12 cellular contexts compared by ENCODE assay signal in the genomic region with DNA sequence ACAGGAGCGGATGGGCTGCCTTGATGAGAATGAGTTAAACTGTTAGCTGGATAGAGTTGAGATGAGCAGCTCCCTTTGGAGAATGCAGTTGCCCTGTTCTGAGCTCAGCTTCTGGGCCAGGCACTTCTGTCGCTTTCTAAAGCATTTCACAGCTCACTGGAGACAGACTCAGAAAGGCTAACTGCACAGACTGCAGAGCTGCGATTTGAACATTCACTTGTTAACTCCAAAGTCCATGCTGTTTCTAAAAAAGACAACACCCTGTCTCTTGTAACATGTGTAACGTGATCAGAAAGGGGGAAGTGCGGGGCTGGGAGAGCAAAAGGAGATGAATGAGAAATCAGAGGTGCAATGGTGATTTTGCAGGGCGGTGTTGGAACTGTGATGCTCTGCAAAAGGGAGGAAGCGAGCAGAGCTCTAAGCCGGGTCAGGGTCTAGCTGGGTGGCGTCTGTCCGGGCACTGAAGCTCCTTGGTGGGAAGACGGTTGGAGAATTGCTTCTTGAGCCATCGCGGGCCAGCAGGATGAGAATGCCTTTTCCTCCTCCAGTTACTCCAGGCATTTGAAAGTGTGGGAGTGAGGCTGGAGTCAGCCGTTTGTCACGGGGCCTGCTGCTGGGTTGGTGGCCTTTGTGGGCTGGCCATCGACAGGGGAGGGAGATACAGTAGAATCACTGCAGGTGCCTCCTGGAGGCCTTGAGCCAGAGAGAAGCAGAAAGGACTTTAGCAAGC. TPM values are rescaled to one million over a fixed set of nuclear protein-coding genes. Genes with fewer than 3 reads are reported as not detected.
A peak's percentile ranks its signal among the peaks of the same experiment; 100 is the strongest.
DNase-seq lines count a peak whose midpoint lies in the region; ATAC-seq and TF ChIP-seq lines count a peak whose summit lies in the region.
"Had no signal": no experiment of that assay in that cellular context is flagged by ENCODE, and none has a peak within 500 bp of the region (broad histone marks: within the 10 kb centered on the region; RNA-seq: fewer than 3 reads in every experiment).

No MANE protein-coding gene starts in this region.

- POLR2A ChIA-PET in IMR-90 (lab: Charles Lee; ENCODE audit: unreplicated experiment), result interaction anchor here (0.5 kb wide), 1 partner anchor 20 kb away, joined by 3 read pairs; the partner anchor contains the start of gene TBC1D14

- H3F3A ChIP-seq in smooth muscle cell (ENCODE audit: low read depth), result peaks cover 7% of the 10 kb centered on the region

- no peak overlapping the region for H4K91ac ChIP-seq in IMR-90 (ENCODE audit: insufficient read depth, low read depth, low read length)

- H3K4me1 Mint-ChIP-seq in T-helper 17 cell, result peaks cover 67% of the 10 kb centered on the region

- no peak overlapping the region for H2BK15ac ChIP-seq in IMR-90 (ENCODE audit: low read depth, low read length)

- no peak for TF ChIP-seq RAD21 in IMR-90 (IDR thresholded peaks at IDR 0.05; ENCODE audit: low read length)

- no peak overlapping the region for H3K14ac ChIP-seq in IMR-90 (replicated peaks; ENCODE audit: low read depth, low read length)

- H3K9ac ChIP-seq in IMR-90 (ENCODE audit: low read depth, low read length) (no peak overlapping the region), smooth muscle cell (ENCODE audit: low read depth) (no peak overlapping the region)

- no peaks in the 10 kb centered on the region for H3K27me3 ChIP-seq in IMR-90 (ENCODE audit: control insufficient read depth, insufficient read depth, low read length)
- H3K27me3 ChIP-seq in smooth muscle cell (ENCODE audit: low read depth), result no peaks in the 10 kb centered on the region
- H3K27me3 ChIP-seq in left lung, result no peaks in the 10 kb centered on the region
- H3K27me3 ChIP-seq: SJCRH30 had no signal

- no TSS peak for BruUV-seq in IMR-90 (replicated peaks; lab: Mats Ljungman, UMichigan)

- peaks cover 37 to 65% of the 10 kb centered on the region in 2 experiments for H3K79me1 ChIP-seq in IMR-90 (ENCODE audit: low read depth in 1 of 2, low read length in 2 of 2)

- no peak overlapping the region for H2BK120ac ChIP-seq in IMR-90 (ENCODE audit: low read depth, low read length)

- CTCF ChIA-PET in IMR-90 (lab: Yijun Ruan, JAX), result no interaction called here

- H3K4me3 ChIP-seq in IMR-90 (ENCODE audit: insufficient read depth, low read depth, low read length), result no peak overlapping the region
- H3K4me3 ChIP-seq in smooth muscle cell, result no peak overlapping the region
- H3K4me3 ChIP-seq in left lung, result no peak overlapping the region
- H3K4me3 ChIP-seq: GM12878, SJCRH30 had no signal

- H2BK20ac ChIP-seq in IMR-90 (ENCODE audit: low read depth, low read length), result no peak overlapping the region

- no peak overlapping the region for H3K27ac ChIP-seq in IMR-90 (ENCODE audit: insufficient read depth, low read length)
- H3K27ac ChIP-seq in smooth muscle cell (ENCODE audit: low read depth), result no peak overlapping the region
- peak overlapping the region in 1 of 2 donors; percentile 56 for H3K27ac ChIP-seq in left lung
- H3K27ac ChIP-seq: SJCRH30 had no signal

- no peak overlapping the region for H3K4me2 ChIP-seq in IMR-90 (ENCODE audit: low read depth, low read length)
- H3K4me2 ChIP-seq in smooth muscle cell, result peak overlapping the region; percentile 7

- peaks cover 9% of the 10 kb centered on the region for H3K36me3 ChIP-seq in IMR-90 (ENCODE audit: control insufficient read depth, insufficient read depth, low read length)
- no peaks in the 10 kb centered on the region for H3K36me3 ChIP-seq in smooth muscle cell (ENCODE audit: low read depth)
- peaks cover 0 to 9% of the 10 kb centered on the region in 2 donors for H3K36me3 ChIP-seq in left lung
- H3K36me3 ChIP-seq: SJCRH30 had no signal

- H3K27ac Mint-ChIP-seq in T-helper 17 cell, result peak overlapping the region; percentile 91
- H3K27ac Mint-ChIP-seq: activated naive CD4-positive, alpha-beta T cell treated with anti-CD3 and anti-CD28 coated beads for 36 hours had no signal

- H3K4ac ChIP-seq in IMR-90 (ENCODE audit: low read depth, low read length), result no peak overlapping the region

- no peak overlapping the region for H4K5ac ChIP-seq in IMR-90 (ENCODE audit: low read depth, low read length)

- no peak overlapping the region for H2AK5ac ChIP-seq in IMR-90 (ENCODE audit: low read depth, low read length)

- H3K4me3 Mint-ChIP-seq in T-helper 17 cell, result no peak overlapping the region
- H3K4me3 Mint-ChIP-seq: activated naive CD4-positive, alpha-beta T cell treated with anti-CD3 and anti-CD28 coated beads for 36 hours had no signal

- no peak for TF ChIP-seq POLR2A in IMR-90 (IDR thresholded peaks at IDR 0.05; ENCODE audit: low read depth, low read length)

- intact Hi-C loops in IMR-90 (cut with micrococcal nuclease), result no loop called here
- intact Hi-C loops in left lung (cut with DNase I), result no loop called here

- in situ Hi-C loops in IMR-90 (cut with MboI; ENCODE audit: low sequenced_read_pairs), result no loop called here

- DNase-seq in IMR-90, result no peak
- DNase-seq in T-helper 17 cell, result no peak
- DNase-seq in left kidney (ENCODE audit: low read depth, low spot score), result peak; percentile 93
- DNase-seq in smooth muscle cell (lab: John Stamatoyannopoulos, UW; ENCODE audit: unreplicated experiment), result no peak
- DNase-seq in left lung, result no peak
- no peak for DNase-seq in 8988T
- no peak for DNase-seq in NCI-H524 treated with DMSO at 0.1 percent for 48 hours (lab: John Stamatoyannopoulos, UW)
- DNase-seq: activated naive CD4-positive, alpha-beta T cell treated with anti-CD3 and anti-CD28 coated beads for 36 hours; mammary epithelial cell; NCI-H446 treated with DMSO at 0.1 percent for 48 hours; SJCRH30 had no signal

- H3K23ac ChIP-seq in IMR-90 (ENCODE audit: low read depth, low read length), result no peak overlapping the region

- H3K18ac ChIP-seq in IMR-90 (ENCODE audit: low read depth, low read length), result no peak overlapping the region

- H3K79me2 ChIP-seq in smooth muscle cell (ENCODE audit: low read depth), result no peaks in the 10 kb centered on the region

- H3K4me1 ChIP-seq in IMR-90 (ENCODE audit: control insufficient read depth, insufficient read depth, low read length) (peaks cover 14% of the 10 kb centered on the region), smooth muscle cell (ENCODE audit: low read depth) (peaks cover 16% of the 10 kb centered on the region), left lung (peaks cover 17 to 73% of the 10 kb centered on the region in 2 donors)

- no peak overlapping the region for H4K8ac ChIP-seq in IMR-90 (ENCODE audit: low read depth in 2 of 2, low read length in 2 of 2)

- H2AFZ ChIP-seq in IMR-90 (replicated peaks; ENCODE audit: low read length, poor library complexity) (no peak overlapping the region), smooth muscle cell (ENCODE audit: low read depth) (no peak overlapping the region)

- no peaks in the 10 kb centered on the region for H3K27me3 Mint-ChIP-seq in T-helper 17 cell

- H2BK5ac ChIP-seq in IMR-90 (ENCODE audit: low read depth, low read length, poor library complexity, severe bottlenecking), result no peak overlapping the region

- ATAC-seq in IMR-90 (ENCODE audit: low read depth), result no peak
- no peak for ATAC-seq in T-helper 17 cell
- no peak for ATAC-seq in left lung
- ATAC-seq: GM12878 had no signal

- dilution Hi-C loops in IMR-90 (cut with HindIII; ENCODE audit: low sequenced_read_pairs, unreplicated experiment), result no loop called here

- peaks cover 21% of the 10 kb centered on the region; the same call in 1 of the 2 replicates for H3K9me1 ChIP-seq in IMR-90 (ENCODE audit: insufficient read depth, low read length)

- 82% methylated on average over 5 of the region's 16 CpGs; no CpG with 5 or more reads in 1 of the 2 experiments for WGBS in IMR-90 (ENCODE audit: extremely low coverage in 2 of 2, insufficient read length in 1 of 2), 2 experiments
- 54% methylated on average over 16 of the region's 16 CpGs for WGBS in smooth muscle cell (ENCODE audit: low lambda C conversion rate)

- no peak overlapping the region for H3K56ac ChIP-seq in IMR-90 (ENCODE audit: extremely low read depth, insufficient read depth, low read length)

- no peak for TF ChIP-seq CTCF in IMR-90 (conservative IDR thresholded peaks at IDR 0.05; ENCODE audit: low read depth, low read length)
- TF ChIP-seq CTCF in smooth muscle cell (IDR thresholded peaks at IDR 0.05; ENCODE audit: borderline replicate concordance, insufficient read depth, poor library complexity, severe bottlenecking), result no peak
- no peak for TF ChIP-seq CTCF in left lung (IDR thresholded peaks at IDR 0.05)

- H3K9me3 ChIP-seq in IMR-90 (ENCODE audit: control insufficient read depth, insufficient read depth, low read length) (no peaks in the 10 kb centered on the region), T-helper 17 cell (ENCODE audit: control insufficient read depth, low read length, poor library complexity, severe bottlenecking) (no peaks in the 10 kb centered on the region), smooth muscle cell (replicated peaks; ENCODE audit: low read depth) (no peaks in the 10 kb centered on the region), left lung (no peaks in the 10 kb centered on the region)
- H3K9me3 ChIP-seq: SJCRH30 had no signal

- H3K36me3 Mint-ChIP-seq in T-helper 17 cell (ENCODE audit: low read depth), result peaks cover 14% of the 10 kb centered on the region

- H2AK9ac ChIP-seq in IMR-90 (replicated peaks; ENCODE audit: low read depth, low read length, poor library complexity), result peak overlapping the region; percentile 62

- H4K20me1 ChIP-seq in IMR-90 (ENCODE audit: insufficient read depth, low read length) (peaks cover 21% of the 10 kb centered on the region), smooth muscle cell (ENCODE audit: low read depth) (peaks cover 63% of the 10 kb centered on the region)

TF ChIP-seq in IMR-90, 13 proteins besides CTCF, POLR2A, EP300 and RAD21:
- TF ChIP-seq SMC3 (IDR thresholded peaks at IDR 0.05; ENCODE audit: low read depth, low read length), result no peak

RNA-seq across cellular contexts. Expression of gene TBC1D14, which starts 20.3 kb away (rescaled TPM):
- 40.7 and 48.9 TPM in 2 replicates for total RNA-seq in IMR-90 (2012; rRNA removed)
- 29.8 and 31.7 TPM in 2 replicates for polyA plus RNA-seq in IMR-90 (2012; rRNA removed)
- 22.3 and 23.4 TPM in 2 replicates for polyA plus RNA-seq in IMR-90 (2012; cell fraction: cytosol; rRNA removed)
- polyA plus RNA-seq in IMR-90 (2012; cell fraction: nucleus; rRNA removed; ENCODE audit: low replicate concordance), result 23.4 and 27.7 TPM in 2 replicates
- 10 to 100 TPM; 49.1 to 55.2 TPM for total RNA-seq in T-helper 17 cell
- 24.4 and 31.6 TPM in 2 replicates for total RNA-seq in smooth muscle cell
- polyA plus RNA-seq in smooth muscle cell, result 13.0 and 20.9 TPM in 2 replicates
- 10 to 100 TPM; 45.6 to 73.4 TPM for total RNA-seq in left lung
